In the genomic region with DNA sequence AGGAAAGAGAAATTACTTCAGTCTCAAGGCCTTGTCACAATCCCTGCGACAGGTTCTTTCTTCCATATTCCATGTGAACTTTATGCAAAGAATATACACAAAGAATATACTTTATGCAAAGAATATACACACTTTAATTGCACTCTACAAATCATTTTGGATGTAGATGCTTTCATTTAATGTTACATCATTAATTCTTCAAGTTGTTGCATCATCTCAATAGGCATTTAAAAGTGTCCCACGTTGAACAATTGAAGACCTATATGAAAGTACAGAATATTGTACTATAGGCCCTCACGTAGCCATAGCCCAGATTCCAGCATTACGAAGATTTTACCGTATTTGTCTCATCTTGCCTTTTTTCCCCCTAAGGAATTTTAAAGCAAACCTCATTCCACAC, we compare ENCODE assay signal across 9 cellular contexts. TPM values are rescaled to one million over a fixed set of nuclear protein-coding genes. Genes with fewer than 3 reads are reported as not detected.
"Had no signal": no experiment of that assay in that cellular context is flagged by ENCODE, and none has a peak within 500 bp of the region (broad histone marks: within the 10 kb centered on the region; RNA-seq: fewer than 3 reads in every experiment).

No MANE protein-coding gene starts in this region.

- DNase-seq: GM23248, GOT3, H7, KBM-7 had no signal

- H3K4me3 ChIP-seq: GM23248, HAP-1 had no signal

- H3K27ac ChIP-seq: GM23248, KMS-11 had no signal

- H3K9me3 ChIP-seq: HAP-1 had no signal

- H2AFZ ChIP-seq: GM23248 had no signal

- H3K36me3 ChIP-seq: HAP-1 had no signal

- H3K9ac ChIP-seq: GM23248, KMS-11 had no signal

- H3K4me1 ChIP-seq: HAP-1 had no signal

- ATAC-seq: HCT116 had no signal

- H3K4me2 ChIP-seq: KMS-11 had no signal

RNA-seq across cellular contexts. Expression of a gene that starts 33.1 kb away (rescaled TPM):
- total RNA-seq: GM23248, H4, HT1080 had no signal
- polyA plus RNA-seq: GM23248 had no signal
